Comparison of ENCODE assay signal across 8 cellular contexts in genomic region chr3:133490468-133491351, GRCh38.
DNase-seq lines count a peak whose midpoint lies in the region; ATAC-seq and TF ChIP-seq lines count a peak whose summit lies in the region.

No MANE protein-coding gene starts in this region.

- H3K4me1 Mint-ChIP-seq in WTC11 = peaks cover 51% of the 10 kb centered on the region

- intact Hi-C loops in left cardiac atrium (cut with DNase I) = no loop called here

- no peak overlapping the region for H3K27ac Mint-ChIP-seq in WTC11

- H3K27me3 Mint-ChIP-seq in WTC11 (ENCODE audit: low read depth) = peaks cover 4% of the 10 kb centered on the region; the same call in 1 of the 2 replicates

- TF ChIP-seq CTCF in WTC11 (IDR thresholded peaks at IDR 0.05) = no peak

- ATAC-seq in GM19397 (IDR thresholded peaks at IDR 0.05; ENCODE audit: unreplicated experiment) (peak; percentile 82), HG03432 (IDR thresholded peaks at IDR 0.05; ENCODE audit: unreplicated experiment) (peak; percentile 92), WTC11 (no peak), left cardiac atrium (no peak)

- peaks cover 23% of the 10 kb centered on the region for H3K36me3 Mint-ChIP-seq in WTC11

- CTCF ChIA-PET in WTC11 (lab: Charles Lee) = interaction anchor here (1.0 to 1.2 kb wide), 2 partner anchors 24 to 82 kb away, joined by 3 to 6 read pairs; partner anchors contain the start of gene CDV3

- POLR2A ChIA-PET in WTC11 (lab: Charles Lee) = no interaction called here

- H3K4me3 Mint-ChIP-seq in WTC11 = no peak overlapping the region

- H3K9me3 Mint-ChIP-seq in WTC11 = peaks cover 26% of the 10 kb centered on the region

- peak; percentile 61 for DNase-seq in activated T-cell treated with anti-CD3 and anti-CD28 coated beads, Interleukin-2, amount 50 U/mL, for 1 hour
- peak; percentile 21 to 65 (median 58) for DNase-seq in stimulated activated CD4-positive, alpha-beta T cell treated with anti-CD3 and anti-CD28 coated beads, TNF-alpha, amount 100 ng/mL, for 48 hours (ENCODE audit: low read depth in 3 of 3)
- DNase-seq in LoVo (ENCODE audit: low spot score) (no peak), GM19240 (ENCODE audit: insufficient read length, low spot score) (no peak), WTC11 (ENCODE audit: low spot score) (no peak), left cardiac atrium (no peak)

TF ChIP-seq in WTC11, 78 proteins besides CTCF, POLR2A, EP300 and RAD21:
- TF ChIP-seq ZMAT4 (CRISPR knock-in tag; IDR thresholded peaks at IDR 0.05) (no peak), ZNF396 (CRISPR knock-in tag; IDR thresholded peaks at IDR 0.05; ENCODE audit: borderline replicate concordance) (no peak), PRRX2 (CRISPR knock-in tag; IDR thresholded peaks at IDR 0.05) (no peak), MLX (CRISPR knock-in tag; IDR thresholded peaks at IDR 0.05) (no peak)

Comparison
In these comparisons a context has a peak if more than half of its experiments do, and no peak if none do; other contexts are left out.
1. ATAC-seq: peak in GM19397 (single experiment) and HG03432 (single experiment); none in WTC11 (single experiment) and left cardiac atrium (0 of 2).
2. DNase-seq: peak in activated T-cell treated with anti-CD3 and anti-CD28 coated beads, Interleukin-2, amount 50 U/mL, for 1 hour (single experiment) and stimulated activated CD4-positive, alpha-beta T cell treated with anti-CD3 and anti-CD28 coated beads, TNF-alpha, amount 100 ng/mL, for 48 hours (3 of 3); none in LoVo (single experiment), GM19240 (single experiment), WTC11 (single experiment) and left cardiac atrium (single experiment).